ENCODE assay signal across 16 cellular contexts in the genomic region with DNA sequence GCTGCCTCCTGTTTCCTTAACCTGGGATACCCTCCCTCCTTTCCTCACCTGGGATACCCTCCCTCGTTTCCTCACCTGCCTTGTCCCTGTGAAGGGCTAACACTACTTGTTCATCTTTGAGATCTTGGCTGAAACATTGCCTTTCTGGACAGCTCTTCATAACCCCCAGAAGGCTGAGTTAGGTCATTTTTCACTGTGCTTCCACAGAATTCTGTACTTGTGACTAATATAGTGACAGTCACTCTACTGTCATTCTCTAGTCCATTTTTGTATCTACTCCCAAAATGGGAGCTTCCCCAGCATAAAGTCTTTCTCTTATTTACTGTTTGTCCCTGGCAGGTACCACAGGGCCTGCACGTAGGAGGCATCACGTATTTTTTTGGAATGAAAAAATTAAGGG.
"Had no signal": no experiment of that assay in that cellular context is flagged by ENCODE, and none has a peak within 500 bp of the region (broad histone marks: within the 10 kb centered on the region; RNA-seq: fewer than 3 reads in every experiment).

No MANE protein-coding gene starts in this region.

- H3K36me3 ChIP-seq: ascending aorta, left lung, neutrophil, transverse colon had no signal

- H3K27me3 ChIP-seq: ascending aorta, left lung, neutrophil, transverse colon had no signal

- H3K4me1 Mint-ChIP-seq: activated naive CD4-positive, alpha-beta T cell treated with anti-CD3 and anti-CD28 coated beads, Interleukin-2, amount 10 ng/mL, durations not matched to agents 7 days and 5 days; natural killer cell; T-cell had no signal

- DNase-seq: activated CD4-positive, alpha-beta T cell treated with anti-CD3 and anti-CD28 coated beads, Interleukin-2, amount 50 U/mL, for 48 hours; activated naive CD4-positive, alpha-beta T cell treated with anti-CD3 and anti-CD28 coated beads, Interleukin-2, amount 10 ng/mL, durations not matched to agents 7 days and 5 days; dermis blood vessel endothelial cell; left lung; mammary epithelial cell; natural killer cell; posterior cingulate gyrus; stimulated activated CD4-positive, alpha-beta T cell treated with anti-CD3 and anti-CD28 coated beads, Interleukin-15, amount 100 ng/mL, for 24 hours; stimulated activated CD4-positive, alpha-beta T cell treated with anti-CD3 and anti-CD28 coated beads, Interleukin-4, amount 100 ng/mL, for 24 hours; stimulated activated naive CD4-positive, alpha-beta T cell treated with Interleukin-2 at 50 U/mL for 16 hours; T-cell; transverse colon had no signal

- H3K9me3 ChIP-seq: ascending aorta, left lung, neutrophil, transverse colon had no signal

- ATAC-seq: left lung, natural killer cell, T-cell had no signal

- H3K27me3 Mint-ChIP-seq: activated naive CD4-positive, alpha-beta T cell treated with anti-CD3 and anti-CD28 coated beads, Interleukin-2, amount 10 ng/mL, durations not matched to agents 7 days and 5 days had no signal

- H3K27ac ChIP-seq: left lung, neutrophil, skin epidermis, transverse colon, VCaP had no signal

- H3K36me3 Mint-ChIP-seq: activated naive CD4-positive, alpha-beta T cell treated with anti-CD3 and anti-CD28 coated beads, Interleukin-2, amount 10 ng/mL, durations not matched to agents 7 days and 5 days; natural killer cell; T-cell had no signal

- H3K4me3 ChIP-seq: ascending aorta, left lung, skin epidermis, transverse colon had no signal

- H3K4me3 Mint-ChIP-seq: activated naive CD4-positive, alpha-beta T cell treated with anti-CD3 and anti-CD28 coated beads, Interleukin-2, amount 10 ng/mL, durations not matched to agents 7 days and 5 days; natural killer cell; T-cell had no signal

- H3K27ac Mint-ChIP-seq: activated naive CD4-positive, alpha-beta T cell treated with anti-CD3 and anti-CD28 coated beads, Interleukin-2, amount 10 ng/mL, durations not matched to agents 7 days and 5 days; natural killer cell; T-cell had no signal
